Comparison of ENCODE assay signal across 9 cellular contexts in genomic region chr7:2687338-2687869, GRCh38. TPM values are rescaled to one million over a fixed set of nuclear protein-coding genes. Genes with fewer than 3 reads are reported as not detected.
DNase-seq lines count a peak whose midpoint lies in the region; ATAC-seq and TF ChIP-seq lines count a peak whose summit lies in the region.
"Had no signal": no experiment of that assay in that cellular context is flagged by ENCODE, and none has a peak within 500 bp of the region (broad histone marks: within the 10 kb centered on the region; RNA-seq: fewer than 3 reads in every experiment).

No MANE protein-coding gene starts in this region.

- H3K4me3 ChIP-seq in AG10803 (ENCODE audit: low read length) (peak overlapping the region; percentile 31), adipocyte (ENCODE audit: low read length) (no peak overlapping the region), left lung (no peak overlapping the region)

- ATAC-seq in left lung: peak; percentile 23

- H3K4me1 ChIP-seq in adipocyte (ENCODE audit: control insufficient read depth, insufficient read depth, low read length): peaks cover 9% of the 10 kb centered on the region
- peaks cover 3 to 22% of the 10 kb centered on the region in 2 donors for H3K4me1 ChIP-seq in left lung

- H3K9me3 ChIP-seq in adipocyte (ENCODE audit: control insufficient read depth, low read length): no peaks in the 10 kb centered on the region
- H3K9me3 ChIP-seq in left lung: no peaks in the 10 kb centered on the region

- DNase-seq in AG10803 (ENCODE audit: low read depth): peak; percentile 67
- DNase-seq in HK-2 (ENCODE audit: unreplicated experiment): peak; percentile 87
- DNase-seq in adipocyte (ENCODE audit: low read depth): peak; percentile 71
- DNase-seq in left lung: no peak
- DNase-seq in stimulated activated CD4-positive, alpha-beta T cell treated with anti-CD3 and anti-CD28 coated beads, Interleukin-4, amount 100 ng/mL, for 4 hours: no peak
- DNase-seq in stimulated activated CD4-positive, alpha-beta T cell treated with anti-CD3 and anti-CD28 coated beads, Interleukin-2, amount 100 ng/mL, for 24 hours: no peak
- no peak for DNase-seq in GDM1 (lab: John Stamatoyannopoulos, UW)
- no peak for DNase-seq in NCI-H1436 (lab: John Stamatoyannopoulos, UW)
- DNase-seq: left cardiac atrium had no signal

- H3K27ac ChIP-seq in left lung: no peak overlapping the region

- no peak overlapping the region for H3K9ac ChIP-seq in adipocyte (ENCODE audit: low read length)

- TF ChIP-seq CTCF in AG10803 (conservative IDR thresholded peaks at IDR 0.05; ENCODE audit: low read length) (no peak), left lung (IDR thresholded peaks at IDR 0.05) (no peak)

- H3K36me3 ChIP-seq in adipocyte (ENCODE audit: control insufficient read depth, insufficient read depth, low read length, severe bottlenecking) (no peaks in the 10 kb centered on the region), left lung (no peaks in the 10 kb centered on the region)

- intact Hi-C loops in left lung (cut with DNase I): loop anchor here in 1 of 2 donors (10.0 kb wide), 2 partner anchors 123 to 233 kb away; no protein-coding TSS in a partner anchor

- peaks cover 10% of the 10 kb centered on the region for H3K27me3 ChIP-seq in adipocyte (replicated peaks; ENCODE audit: control insufficient read depth, insufficient read depth, low read length)
- H3K27me3 ChIP-seq in left lung: peaks cover 23 to 74% of the 10 kb centered on the region in 2 donors

RNA-seq across cellular contexts. Expression of gene AMZ1, which starts 0.6 kb away (rescaled TPM):
- total RNA-seq in left lung: 1 to 10 TPM in 1 of 2 donors, under 1 TPM in 1; 0.13 to 1.3 TPM

RNA-seq across cellular contexts. Expression of gene TTYH3, which starts 55.6 kb away (rescaled TPM):
- total RNA-seq in left lung: 100 to 1,000 TPM in 1 of 2 donors, 10 to 100 TPM in 1; 82.9 to 105 TPM

Comparison
In these comparisons a context has a peak if more than half of its experiments do, and no peak if none do; other contexts are left out.
1. DNase-seq: peak in AG10803 (single experiment), HK-2 (single experiment) and adipocyte (single experiment); none in left lung (0 of 2), stimulated activated CD4-positive, alpha-beta T cell treated with anti-CD3 and anti-CD28 coated beads, Interleukin-4, amount 100 ng/mL, for 4 hours (0 of 2), stimulated activated CD4-positive, alpha-beta T cell treated with anti-CD3 and anti-CD28 coated beads, Interleukin-2, amount 100 ng/mL, for 24 hours (0 of 2), GDM1 (single experiment) and NCI-H1436 (single experiment).